ENCODE assay signal across 8 cellular contexts in the genomic region with DNA sequence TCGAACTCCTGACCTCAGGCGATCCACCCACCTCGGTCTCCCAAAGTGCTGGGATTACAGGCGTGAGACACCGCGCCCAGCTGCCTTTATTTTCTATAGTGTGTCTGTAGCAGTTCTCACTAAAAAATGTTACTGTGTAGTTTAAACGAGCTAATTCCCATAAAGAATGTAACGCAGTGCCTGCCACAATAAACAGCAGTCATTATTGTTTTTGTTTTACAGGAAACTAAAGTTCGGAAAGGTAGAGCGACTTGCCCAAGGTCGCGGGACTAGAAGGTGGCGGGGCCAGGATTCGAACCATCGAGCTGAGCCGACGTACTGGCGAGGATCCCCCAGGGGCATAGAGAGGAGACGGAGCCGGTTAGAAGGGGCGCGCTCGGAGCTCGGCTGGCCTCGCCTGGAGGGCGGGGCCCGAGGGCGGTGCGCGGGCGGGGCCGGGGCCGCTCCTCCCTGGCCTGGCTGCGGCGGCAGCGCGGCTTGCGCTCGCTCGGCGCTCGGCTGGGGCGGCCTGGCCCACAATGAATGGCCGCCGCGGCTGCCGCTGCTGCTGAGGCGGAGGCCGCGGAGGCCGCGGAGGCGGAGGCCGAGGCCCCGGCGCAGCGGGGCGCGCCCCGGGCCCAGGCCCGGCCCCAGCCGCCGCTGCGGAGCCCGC.
DNase-seq lines count a peak whose midpoint lies in the region; ATAC-seq lines count a peak whose summit lies in the region.

TSS of gene NACC1 (plus strand) at position 493 of the 652 bp plus-strand sequence. CDS start 16,944 bp downstream, outside the sequence.

- H3K27ac ChIP-seq in caudate nucleus (ENCODE audit: low read depth, low read length) = peak within 1 kb of the TSS; percentile 67

- peak; percentile 65 for ATAC-seq in HG03097 (IDR thresholded peaks at IDR 0.05; ENCODE audit: low FRiP score, unreplicated experiment)

- DNase-seq in NCI-H187 (lab: John Stamatoyannopoulos, UW) (peak; percentile 8 to 59), NCI-H187 treated with DMSO at 0.1 percent for 48 hours (lab: John Stamatoyannopoulos, UW) (no peak), NCI-H2227 treated with DMSO at 0.1 percent for 48 hours (lab: John Stamatoyannopoulos, UW) (peak; percentile 77), caudate nucleus (lab: John Stamatoyannopoulos, UW) (peak in 59 of 61 donors; percentile 8 to 93 (median 83)), islet precursor cell (peak; percentile 94)
- DNase-seq in activated CD4-positive, CD25-positive, alpha-beta regulatory T cell treated with anti-CD3 and anti-CD28 coated beads, Interleukin-2, amount 50 U/mL, for 16 hours (ENCODE audit: low read depth, low spot score) = peak; percentile 78
- peak; percentile 89 for DNase-seq in stimulated activated CD4-positive, alpha-beta T cell treated with anti-CD3 and anti-CD28 coated beads, Interleukin-12 subunit alpha, Interleukin-12 subunit beta, amount 100 ng/mL, for 4 hours
